ENCODE assay signal across 10 cellular contexts in genomic region chr19:58571575-58571947, GRCh38. TPM values are rescaled to one million over a fixed set of nuclear protein-coding genes. Genes with fewer than 3 reads are reported as not detected.
DNase-seq lines count a peak whose midpoint lies in the region; ATAC-seq and TF ChIP-seq lines count a peak whose summit lies in the region.
"Had no signal": no experiment of that assay in that cellular context is flagged by ENCODE, and none has a peak within 500 bp of the region (broad histone marks: within the 10 kb centered on the region; RNA-seq: fewer than 3 reads in every experiment).

No MANE protein-coding gene starts in this region.

- peaks cover 22% of the 10 kb centered on the region for H3K36me3 Mint-ChIP-seq in activated CD4-positive, alpha-beta T cell treated with anti-CD3 and anti-CD28 coated beads for 36 hours (ENCODE audit: low read depth)

- ATAC-seq in activated CD4-positive, alpha-beta T cell treated with anti-CD3 and anti-CD28 coated beads for 36 hours, result no peak

- H3K79me2 ChIP-seq in OCI-LY1 (ENCODE audit: insufficient read depth, low read length) (no peaks in the 10 kb centered on the region), smooth muscle cell (ENCODE audit: low read depth) (peaks cover 6% of the 10 kb centered on the region)

- H3K27me3 Mint-ChIP-seq in activated CD4-positive, alpha-beta T cell treated with anti-CD3 and anti-CD28 coated beads for 36 hours, result no peaks in the 10 kb centered on the region

- peaks cover 26% of the 10 kb centered on the region; the same call in 1 of the 2 replicates for H3K36me3 ChIP-seq in OCI-LY1 (ENCODE audit: insufficient read depth, low read length)
- no peaks in the 10 kb centered on the region for H3K36me3 ChIP-seq in smooth muscle cell (ENCODE audit: low read depth)

- H3K4me3 ChIP-seq in OCI-LY1 (ENCODE audit: low read depth, low read length, poor library complexity, severe bottlenecking) (peak overlapping the region; percentile 65), dorsolateral prefrontal cortex (peak overlapping the region in 24 of 59 donors; percentile 65 to 96 (median 84)), smooth muscle cell (no peak overlapping the region)

- H3K9ac ChIP-seq in OCI-LY1 (ENCODE audit: low read length) (peak overlapping the region; percentile 76; the same call in 1 of the 2 replicates), smooth muscle cell (ENCODE audit: low read depth) (no peak overlapping the region)

- no peak overlapping the region for H3K4me3 Mint-ChIP-seq in activated CD4-positive, alpha-beta T cell treated with anti-CD3 and anti-CD28 coated beads for 36 hours

- H3K27ac Mint-ChIP-seq in activated CD4-positive, alpha-beta T cell treated with anti-CD3 and anti-CD28 coated beads for 36 hours, result peak overlapping the region; percentile 100

- peaks cover 29% of the 10 kb centered on the region for H3K4me1 ChIP-seq in OCI-LY1 (ENCODE audit: insufficient read depth, low read length, severe bottlenecking)
- peaks cover 14% of the 10 kb centered on the region for H3K4me1 ChIP-seq in smooth muscle cell (ENCODE audit: low read depth)

- CTCF ChIA-PET in activated CD4-positive, alpha-beta T cell treated with anti-CD3 and anti-CD28 coated beads for 36 hours (lab: Charles Lee), result interaction anchor here (0.8 to 1.7 kb wide), 2 partner anchors 10 to 51 kb away, joined by 4 to 9 read pairs; partner anchors contain the start of gene ZBTB45

- WGBS in smooth muscle cell (ENCODE audit: low lambda C conversion rate), result 98% methylated on average over 8 of the region's 8 CpGs

- H3K27me3 ChIP-seq in OCI-LY1 (ENCODE audit: insufficient read depth, low read length) (no peaks in the 10 kb centered on the region), dorsolateral prefrontal cortex (no peaks in the 10 kb centered on the region), smooth muscle cell (ENCODE audit: low read depth) (no peaks in the 10 kb centered on the region)

- intact Hi-C loops in activated CD4-positive, alpha-beta T cell treated with anti-CD3 and anti-CD28 coated beads for 36 hours (cut with DNase I, micrococcal nuclease), result no loop called here
- intact Hi-C loops in dorsolateral prefrontal cortex (cut with DNase I), result no loop called here

- peaks cover 5% of the 10 kb centered on the region; the same call in 1 of the 2 replicates for H3F3A ChIP-seq in OCI-LY1 (ENCODE audit: insufficient read depth, low read length)
- peaks cover 10% of the 10 kb centered on the region for H3F3A ChIP-seq in smooth muscle cell (ENCODE audit: low read depth)

- H2AFZ ChIP-seq in OCI-LY1 (ENCODE audit: low read length) (no peak overlapping the region), smooth muscle cell (ENCODE audit: low read depth) (no peak overlapping the region)

- TF ChIP-seq CTCF in OCI-LY1 (IDR thresholded peaks at IDR 0.05; ENCODE audit: low read length) (no peak), dorsolateral prefrontal cortex (IDR thresholded peaks at IDR 0.05 in 54 of 56, conservative IDR thresholded peaks at IDR 0.05 in 2 of 56; ENCODE audit: low read depth in 1 of 56, partially characterized antibody in 56 of 56) (no peak), smooth muscle cell (IDR thresholded peaks at IDR 0.05; ENCODE audit: borderline replicate concordance, insufficient read depth, poor library complexity, severe bottlenecking) (no peak)

- peaks cover 29% of the 10 kb centered on the region for H3K4me1 Mint-ChIP-seq in activated CD4-positive, alpha-beta T cell treated with anti-CD3 and anti-CD28 coated beads for 36 hours

- H3K9me2 ChIP-seq in OCI-LY1 (ENCODE audit: low read depth, low read length), result no peaks in the 10 kb centered on the region

- peak; percentile 5 for DNase-seq in activated CD4-positive, alpha-beta T cell treated with anti-CD3 and anti-CD28 coated beads for 36 hours
- no peak for DNase-seq in activated CD4-positive, alpha-beta T cell treated with anti-CD3 and anti-CD28 coated beads, Interleukin-2, amount 50 U/mL, for 4 hours
- DNase-seq in dorsolateral prefrontal cortex, result peak in 4 of 10 donors; percentile 17 to 24 (median 23)
- no peak for DNase-seq in smooth muscle cell (lab: John Stamatoyannopoulos, UW; ENCODE audit: unreplicated experiment)
- DNase-seq in NCI-H748 (lab: John Stamatoyannopoulos, UW; ENCODE audit: unreplicated experiment), result no peak
- DNase-seq in iPS-NIHi11 (ENCODE audit: low spot score), result no peak
- no peak for DNase-seq in NCI-H1436 (lab: John Stamatoyannopoulos, UW)
- DNase-seq: central memory CD4-positive, alpha-beta T cell; Kasumi-1 had no signal

- H3K9me3 Mint-ChIP-seq in activated CD4-positive, alpha-beta T cell treated with anti-CD3 and anti-CD28 coated beads for 36 hours (ENCODE audit: low read depth), result no peaks in the 10 kb centered on the region

- H3K9me3 ChIP-seq in OCI-LY1 (ENCODE audit: low read length) (no peaks in the 10 kb centered on the region), smooth muscle cell (replicated peaks; ENCODE audit: low read depth) (no peaks in the 10 kb centered on the region)

- POLR2A ChIA-PET in activated CD4-positive, alpha-beta T cell treated with anti-CD3 and anti-CD28 coated beads for 36 hours (lab: Charles Lee), result interaction anchor here (0.6 to 2.5 kb wide), 3 partner anchors 12 to 68 kb away, joined by 3 to 9 read pairs (median 3); no protein-coding TSS in a partner anchor

- H3K27ac ChIP-seq in OCI-LY1 (ENCODE audit: low read depth, low read length, poor library complexity, severe bottlenecking), result no peak overlapping the region
- H3K27ac ChIP-seq in dorsolateral prefrontal cortex, result peak overlapping the region in 32 of 59 donors; percentile 87 to 100 (median 99)
- H3K27ac ChIP-seq in smooth muscle cell (ENCODE audit: low read depth), result no peak overlapping the region

- H3K4me2 ChIP-seq in OCI-LY1 (ENCODE audit: low read length), result peak overlapping the region; percentile 86
- peak overlapping the region; percentile 96 for H3K4me2 ChIP-seq in smooth muscle cell

- H4K20me1 ChIP-seq in OCI-LY1 (ENCODE audit: insufficient read depth, low read length) (no peaks in the 10 kb centered on the region), smooth muscle cell (ENCODE audit: low read depth) (no peaks in the 10 kb centered on the region)

RNA-seq across cellular contexts. Expression of gene MZF1, which starts 1.6 kb away (rescaled TPM):
- 10 to 100 TPM; 14.3 to 15.0 TPM for total RNA-seq in activated CD4-positive, alpha-beta T cell treated with anti-CD3 and anti-CD28 coated beads for 36 hours
- total RNA-seq in dorsolateral prefrontal cortex (10 to 100 TPM; 26.3 to 56.0 (median 39.2) TPM), smooth muscle cell (12.2 and 18.7 TPM in 2 replicates)
- polyA plus RNA-seq in smooth muscle cell, result 10.2 and 18.5 TPM in 2 replicates

RNA-seq across cellular contexts. Expression of gene UBE2M, which starts 13.2 kb away (rescaled TPM):
- total RNA-seq in activated CD4-positive, alpha-beta T cell treated with anti-CD3 and anti-CD28 coated beads for 36 hours, result 100 to 1,000 TPM; 115 to 138 TPM
- total RNA-seq in dorsolateral prefrontal cortex, result 100 to 1,000 TPM in 116 of 120 experiments, 10 to 100 TPM in 4; 77.3 to 195 (median 134) TPM
- total RNA-seq in smooth muscle cell, result 30.7 and 45.9 TPM in 2 replicates
- polyA plus RNA-seq in smooth muscle cell, result 118 and 126 TPM in 2 replicates

RNA-seq across cellular contexts. Expression of gene CHMP2A, which starts 16.7 kb away (rescaled TPM):
- 100 to 1,000 TPM; 101 to 107 TPM for total RNA-seq in activated CD4-positive, alpha-beta T cell treated with anti-CD3 and anti-CD28 coated beads for 36 hours
- total RNA-seq in dorsolateral prefrontal cortex (100 to 1,000 TPM in 58 of 120 experiments, 10 to 100 TPM in 62; 72.8 to 126 (median 99.8) TPM), smooth muscle cell (132 and 153 TPM in 2 replicates)
- polyA plus RNA-seq in smooth muscle cell, result 213 and 228 TPM in 2 replicates

RNA-seq across cellular contexts. Expression of gene TRIM28, which starts 27.7 kb away (rescaled TPM):
- 100 to 1,000 TPM; 481 to 758 TPM for total RNA-seq in activated CD4-positive, alpha-beta T cell treated with anti-CD3 and anti-CD28 coated beads for 36 hours
- total RNA-seq in dorsolateral prefrontal cortex, result 100 to 1,000 TPM; 130 to 228 (median 176) TPM
- total RNA-seq in smooth muscle cell, result 144 and 148 TPM in 2 replicates
- polyA plus RNA-seq in smooth muscle cell, result 178 and 193 TPM in 2 replicates

RNA-seq across cellular contexts. Expression of gene ZBTB45, which starts 52.0 kb away (rescaled TPM):
- 10 to 100 TPM; 10.1 to 11.1 TPM for total RNA-seq in activated CD4-positive, alpha-beta T cell treated with anti-CD3 and anti-CD28 coated beads for 36 hours
- total RNA-seq in dorsolateral prefrontal cortex (10 to 100 TPM; 13.0 to 30.6 (median 19.7) TPM), smooth muscle cell (5.1 and 8.7 TPM in 2 replicates)
- 23.7 and 25.1 TPM in 2 replicates for polyA plus RNA-seq in smooth muscle cell

Comparison
In these comparisons a context has a peak if more than half of its experiments do, and no peak if none do; other contexts are left out.
1. H3K27ac ChIP-seq: peak in dorsolateral prefrontal cortex (32 of 59); none in OCI-LY1 (single experiment) and smooth muscle cell (single experiment).